ENCODE assay signal across 23 cellular contexts in genomic region chr2:9971105-9971818, GRCh38. TPM values are rescaled to one million over a fixed set of nuclear protein-coding genes. Genes with fewer than 3 reads are reported as not detected.
DNase-seq lines count a peak whose midpoint lies in the region; FAIRE-seq and TF ChIP-seq lines count a peak whose summit lies in the region.
"Had no signal": no experiment of that assay in that cellular context is flagged by ENCODE, and none has a peak within 500 bp of the region (broad histone marks: within the 10 kb centered on the region; RNA-seq: fewer than 3 reads in every experiment).

No MANE protein-coding gene starts in this region.

- H3K4me1 ChIP-seq in endothelial cell of umbilical vein (ENCODE audit: control insufficient read depth, extremely low read depth, insufficient read depth, low read length) (peaks cover 32% of the 10 kb centered on the region), hepatocyte (ENCODE audit: insufficient read depth) (peaks cover 20% of the 10 kb centered on the region), uterus (no peaks in the 10 kb centered on the region)

- H3K27ac ChIP-seq in endothelial cell of umbilical vein (ENCODE audit: insufficient read depth, low read depth, low read length) (no peak overlapping the region), hepatocyte (peak overlapping the region; percentile 39), uterus (no peak overlapping the region)
- H3K27ac ChIP-seq: psoas muscle, spleen had no signal

- H2AFZ ChIP-seq in endothelial cell of umbilical vein (ENCODE audit: low read depth, low read length) (no peak overlapping the region), hepatocyte (no peak overlapping the region)

- intact Hi-C loops in endothelial cell of umbilical vein (cut with micrococcal nuclease), result no loop called here
- intact Hi-C loops in uterus (cut with DNase I; ENCODE audit: low total_unique reads), result no loop called here

- peak; percentile 42 for FAIRE-seq in endothelial cell of umbilical vein (lab: Jason Lieb, UNC)
- FAIRE-seq: frontal cortex, TTC549 had no signal

- 57% methylated on average over 9 of the region's 9 CpGs for WGBS in hepatocyte (ENCODE audit: low lambda C conversion rate, missing lambda C conversion rate)

- peak; percentile 53 for DNase-seq in HPDE6-E6E7 (ENCODE audit: extremely low spot score)
- no peak for DNase-seq in endothelial cell of umbilical vein (ENCODE audit: low read depth, low spot score)
- no peak for DNase-seq in hepatocyte (ENCODE audit: low spot score)
- no peak for DNase-seq in type B pancreatic cell (ENCODE audit: extremely low spot score, unreplicated experiment)
- DNase-seq in activated CD8-positive, alpha-beta memory T cell treated with anti-CD3 and anti-CD28 coated beads for 24 hours, result no peak
- DNase-seq in stimulated activated CD4-positive, alpha-beta T cell treated with anti-CD3 and anti-CD28 coated beads, Interleukin-15, amount 100 ng/mL, for 24 hours, result no peak
- no peak for DNase-seq in uterus
- DNase-seq: activated CD4-positive, alpha-beta T cell treated with anti-CD3 and anti-CD28 coated beads for 48 hours; activated CD8-positive, alpha-beta memory T cell treated with anti-CD3 and anti-CD28 coated beads, Interleukin-2, amount 50 U/mL, for 48 hours; activated gamma-delta T cell; amygdala; BE2C; Caco-2; effector CD8-positive, alpha-beta T cell; kidney glomerular epithelial cell; NCI-H2081; psoas muscle; Right ventricle myocardium superior; spleen had no signal

- POLR2A ChIA-PET in endothelial cell of umbilical vein (lab: Charles Lee), result no interaction called here

- H3K9me3 Mint-ChIP-seq in type B pancreatic cell, result no peaks in the 10 kb centered on the region
- H3K9me3 Mint-ChIP-seq: central memory CD8-positive, alpha-beta T cell; memory B cell had no signal

- H3K36me3 ChIP-seq in endothelial cell of umbilical vein (ENCODE audit: control insufficient read depth in 2 of 2, extremely low read depth in 1 of 2, insufficient read depth in 2 of 2, low read length in 2 of 2) (no peaks in the 10 kb centered on the region), hepatocyte (replicated peaks; ENCODE audit: insufficient read depth, low read depth) (no peaks in the 10 kb centered on the region), uterus (no peaks in the 10 kb centered on the region)
- H3K36me3 ChIP-seq: BE2C, spleen had no signal

- H3K27ac Mint-ChIP-seq in type B pancreatic cell, result peak overlapping the region; percentile 92
- H3K27ac Mint-ChIP-seq: memory B cell had no signal

- dilution Hi-C loops in endothelial cell of umbilical vein (cut with MboI; ENCODE audit: extremely low pct_ligation_motif_present, low sequenced_read_pairs), result loop anchor here (25.0 kb wide), 1 partner anchor 159 kb away; no protein-coding TSS in a partner anchor

- H3K9me3 ChIP-seq in endothelial cell of umbilical vein (replicated peaks; ENCODE audit: control insufficient read depth, insufficient read depth, low read length) (no peaks in the 10 kb centered on the region), hepatocyte (ENCODE audit: low read depth) (no peaks in the 10 kb centered on the region), uterus (no peaks in the 10 kb centered on the region)
- H3K9me3 ChIP-seq: BE2C, Caco-2, psoas muscle, spleen had no signal

- BruUV-seq in endothelial cell of umbilical vein (replicated peaks; lab: Mats Ljungman, UMichigan), result no TSS peak

- H3K9me1 ChIP-seq in endothelial cell of umbilical vein (replicated peaks; ENCODE audit: control insufficient read depth, extremely low read depth, insufficient read depth, low read length), result no peaks in the 10 kb centered on the region

- peaks cover 59% of the 10 kb centered on the region for H3K4me1 Mint-ChIP-seq in type B pancreatic cell (ENCODE audit: unreplicated experiment)

- no peaks in the 10 kb centered on the region for H3K27me3 ChIP-seq in endothelial cell of umbilical vein (ENCODE audit: control insufficient read depth in 2 of 2, insufficient read depth in 2 of 2, low read length in 2 of 2)
- H3K27me3 ChIP-seq in hepatocyte, result no peaks in the 10 kb centered on the region
- no peaks in the 10 kb centered on the region for H3K27me3 ChIP-seq in uterus
- H3K27me3 ChIP-seq: BE2C, spleen had no signal

- peaks cover 12% of the 10 kb centered on the region for H3K36me3 Mint-ChIP-seq in type B pancreatic cell

- TF ChIP-seq POLR2A in endothelial cell of umbilical vein (IDR thresholded peaks at IDR 0.05; ENCODE audit: low read depth, low read length), result no peak
- no peak for TF ChIP-seq POLR2A in uterus (IDR thresholded peaks at IDR 0.05)

- CTCF ChIA-PET in endothelial cell of umbilical vein (lab: Charles Lee), result interaction anchor here (0.7 to 1.9 kb wide), 10 partner anchors 9 to 201 kb away, joined by 3 to 19 read pairs (median 3); no protein-coding TSS in a partner anchor

- H4K20me1 ChIP-seq in endothelial cell of umbilical vein (replicated peaks; ENCODE audit: control insufficient read depth, extremely low read depth, insufficient read depth, low read length) (no peaks in the 10 kb centered on the region), hepatocyte (ENCODE audit: insufficient read depth, poor library complexity, severe bottlenecking) (no peaks in the 10 kb centered on the region)

- peak overlapping the region; percentile 60 for H3K4me3 Mint-ChIP-seq in type B pancreatic cell
- H3K4me3 Mint-ChIP-seq: central memory CD8-positive, alpha-beta T cell; memory B cell had no signal

- no peak overlapping the region for H3K4me2 ChIP-seq in endothelial cell of umbilical vein (ENCODE audit: insufficient read depth, low read length)
- H3K4me2 ChIP-seq in hepatocyte, result peak overlapping the region; percentile 37

- no peaks in the 10 kb centered on the region for H3K79me2 ChIP-seq in endothelial cell of umbilical vein (ENCODE audit: control insufficient read depth, insufficient read depth, low read length)
- no peaks in the 10 kb centered on the region for H3K79me2 ChIP-seq in hepatocyte

- no peak for TF ChIP-seq CTCF in endothelial cell of umbilical vein (IDR thresholded peaks at IDR 0.05; ENCODE audit: extremely low read depth in 1 of 2, insufficient read depth in 1 of 2, low read depth in 1 of 2, low read length in 2 of 2)
- no peak for TF ChIP-seq CTCF in hepatocyte (IDR thresholded peaks at IDR 0.05; ENCODE audit: poor library complexity)
- TF ChIP-seq CTCF in type B pancreatic cell (conservative IDR thresholded peaks at IDR 0.05), result no peak
- TF ChIP-seq CTCF in uterus (IDR thresholded peaks at IDR 0.05), result no peak

- H3K9ac ChIP-seq in endothelial cell of umbilical vein (replicated peaks; ENCODE audit: extremely low read depth, insufficient read depth, low read length), result no peak overlapping the region

- no peaks in the 10 kb centered on the region for H3K27me3 Mint-ChIP-seq in type B pancreatic cell

- no peak overlapping the region for H3K4me3 ChIP-seq in endothelial cell of umbilical vein (replicated peaks in 1 of 3; ENCODE audit: insufficient read depth in 1 of 3, low read depth in 1 of 3, low read length in 3 of 3)
- no peak overlapping the region for H3K4me3 ChIP-seq in hepatocyte
- H3K4me3 ChIP-seq in uterus, result no peak overlapping the region
- H3K4me3 ChIP-seq: psoas muscle, spleen had no signal

- H3K9me2 ChIP-seq in hepatocyte (replicated peaks; ENCODE audit: insufficient read depth), result no peaks in the 10 kb centered on the region

TF ChIP-seq in endothelial cell of umbilical vein, 7 proteins besides CTCF, POLR2A, EP300 and RAD21:
- no peak for TF ChIP-seq JUN (IDR thresholded peaks at IDR 0.05; ENCODE audit: borderline replicate concordance, insufficient read depth, insufficient read length, low read depth)
- TF ChIP-seq GATA2 (IDR thresholded peaks at IDR 0.05; ENCODE audit: insufficient read depth, insufficient read length, low read depth, low read length), result no peak
- no peak for TF ChIP-seq MYC (IDR thresholded peaks at IDR 0.05; ENCODE audit: low read depth, low read length)
- TF ChIP-seq EZH2 (IDR thresholded peaks at IDR 0.05; ENCODE audit: borderline replicate concordance, low read depth, low read length, severe bottlenecking), result no peak
- TF ChIP-seq FOS (IDR thresholded peaks at IDR 0.05; ENCODE audit: borderline replicate concordance, insufficient read depth, low read length), result no peak
- no peak for TF ChIP-seq POLR2AphosphoS5 (IDR thresholded peaks at IDR 0.05; ENCODE audit: insufficient read depth, low read depth, low read length)
- no peak for TF ChIP-seq MAX (IDR thresholded peaks at IDR 0.05; ENCODE audit: insufficient read depth, insufficient read length)

RNA-seq across cellular contexts. Expression of gene GRHL1, which starts 19.8 kb away (rescaled TPM):
- total RNA-seq in endothelial cell of umbilical vein (0.85 and 1.1 TPM in 2 replicates), hepatocyte (10.0 and 10.9 TPM in 2 replicates), type B pancreatic cell (ENCODE audit: low replicate concordance) (37.4 and 120 TPM in 2 replicates), uterus (1 to 10 TPM in 2 of 4 donors, under 1 TPM in 2; 0.24 to 2.8 (median 1.4) TPM)
- polyA plus RNA-seq in endothelial cell of umbilical vein (0.37 and 0.70 TPM in 2 replicates), hepatocyte (4.0 and 9.5 TPM in 2 replicates)
- 0.52 and 0.68 TPM in 2 replicates for polyA plus RNA-seq in endothelial cell of umbilical vein (2011; cell fraction: cytosol; rRNA removed)
- 1.9 and 2.0 TPM in 2 replicates for polyA plus RNA-seq in endothelial cell of umbilical vein (2011; cell fraction: nucleus; rRNA removed)
- polyA plus RNA-seq in endothelial cell of umbilical vein (2012), result 0.46 and 1.1 TPM in 2 replicates
- 1.5 and 3.2 TPM in 2 replicates for polyA minus RNA-seq in endothelial cell of umbilical vein
- 3.3 TPM for polyA minus RNA-seq in endothelial cell of umbilical vein (2011; cell fraction: cytosol; rRNA and poly(A)+ RNA removed)
- 1.1 and 2.2 TPM in 2 replicates for polyA minus RNA-seq in endothelial cell of umbilical vein (2011; cell fraction: nucleus; rRNA and poly(A)+ RNA removed)
